22 cellular contexts compared by ENCODE assay signal in genomic region chr19:37698216-37698615, GRCh38.
"Had no signal": no experiment of that assay in that cellular context is flagged by ENCODE, and none has a peak within 500 bp of the region (broad histone marks: within the 10 kb centered on the region; RNA-seq: fewer than 3 reads in every experiment).

No MANE protein-coding gene starts in this region.

- H3K27me3 Mint-ChIP-seq: dendritic cell treated with granulocyte-macrophage colony-stimulating factor and Interleukin-4, amounts not matched to agents 40 ng/mL and 50 ng/mL, for 4 days; effector memory CD8-positive, alpha-beta T cell; memory B cell; naive thymus-derived CD4-positive, alpha-beta T cell had no signal

- DNase-seq: cerebellar nuclear complex; effector memory CD8-positive, alpha-beta T cell; gastrocnemius medialis; heart right ventricle; immature natural killer cell; kidney; left cardiac atrium; left ventricle myocardium inferior; lower lobe of right lung; naive thymus-derived CD4-positive, alpha-beta T cell; nephron progenitor cell; posterior cingulate gyrus; stimulated activated naive CD8-positive, alpha-beta T cell treated with anti-CD3 and anti-CD28 coated beads, Interleukin-15, Interleukin-2, amounts not matched to agents 100 U/mL and 50 U/mL, for 24 hours; thyroid gland; upper lobe of left lung had no signal

- H3K9me3 ChIP-seq: gastrocnemius medialis, thyroid gland had no signal

- H3K4me1 ChIP-seq: esophagus muscularis mucosa, gastrocnemius medialis, heart right ventricle, left ventricle myocardium inferior, lower lobe of right lung, suprapubic skin, thyroid gland, upper lobe of left lung had no signal

- ATAC-seq: effector memory CD8-positive, alpha-beta T cell; gastrocnemius medialis; heart right ventricle; left cardiac atrium; lower lobe of right lung; naive thymus-derived CD4-positive, alpha-beta T cell; sciatic nerve; stimulated activated naive CD8-positive, alpha-beta T cell treated with anti-CD3 and anti-CD28 coated beads, Interleukin-15, Interleukin-2, amounts not matched to agents 100 U/mL and 50 U/mL, for 24 hours had no signal

- H3K27me3 ChIP-seq: esophagus muscularis mucosa, gastrocnemius medialis, heart right ventricle, suprapubic skin, thyroid gland, upper lobe of left lung had no signal

- H3K27ac ChIP-seq: epithelial cell of prostate, esophagus muscularis mucosa, gastrocnemius medialis, heart right ventricle, left ventricle myocardium inferior, lower lobe of right lung, skin epidermis, suprapubic skin, thyroid gland, upper lobe of left lung had no signal

- H3K27ac Mint-ChIP-seq: dendritic cell treated with granulocyte-macrophage colony-stimulating factor and Interleukin-4, amounts not matched to agents 40 ng/mL and 50 ng/mL, for 4 days; effector memory CD8-positive, alpha-beta T cell; immature natural killer cell; memory B cell; naive thymus-derived CD4-positive, alpha-beta T cell; nephron progenitor cell had no signal

- H3K4me3 Mint-ChIP-seq: dendritic cell treated with granulocyte-macrophage colony-stimulating factor and Interleukin-4, amounts not matched to agents 40 ng/mL and 50 ng/mL, for 4 days; effector memory CD8-positive, alpha-beta T cell; immature natural killer cell; memory B cell; naive thymus-derived CD4-positive, alpha-beta T cell; nephron progenitor cell had no signal

- H3K4me3 ChIP-seq: esophagus muscularis mucosa, gastrocnemius medialis, heart right ventricle, left ventricle myocardium inferior, lower lobe of right lung, skin epidermis, suprapubic skin, thyroid gland, upper lobe of left lung had no signal

- H3K4me1 Mint-ChIP-seq: memory B cell, nephron progenitor cell had no signal
